ENCODE assay signal across 9 cellular contexts in genomic region chr9:33129886-33130284, GRCh38. TPM values are rescaled to one million over a fixed set of nuclear protein-coding genes. Genes with fewer than 3 reads are reported as not detected.
A peak's percentile ranks its signal among the peaks of the same experiment; 100 is the strongest.
DNase-seq lines count a peak whose midpoint lies in the region; ATAC-seq and TF ChIP-seq lines count a peak whose summit lies in the region.
"Had no signal": no experiment of that assay in that cellular context is flagged by ENCODE, and none has a peak within 500 bp of the region (broad histone marks: within the 10 kb centered on the region; RNA-seq: fewer than 3 reads in every experiment).

No MANE protein-coding gene starts in this region.

- 56 to 68% methylated on average over 5 of the region's 5 CpGs for WGBS in testis, 2 donors
- 53 to 72% (median 63%) methylated on average over 5 of the region's 5 CpGs for WGBS in ovary, 3 donors

- no peaks in the 10 kb centered on the region for H3K9me3 Mint-ChIP-seq in activated T-cell treated with anti-CD3 and anti-CD28 coated beads, Interleukin-2, amount 50 U/mL, for 24 hours

- H3K27ac Mint-ChIP-seq in activated T-cell treated with anti-CD3 and anti-CD28 coated beads, Interleukin-2, amount 50 U/mL, for 24 hours: peak overlapping the region; percentile 66

- H3K27me3 Mint-ChIP-seq in activated T-cell treated with anti-CD3 and anti-CD28 coated beads, Interleukin-2, amount 50 U/mL, for 24 hours: no peaks in the 10 kb centered on the region

- peak overlapping the region; percentile 56 to 82 for H3K27ac ChIP-seq in testis
- H3K27ac ChIP-seq in ovary: no peak overlapping the region

- no peak for TF ChIP-seq POLR2A in testis (IDR thresholded peaks at IDR 0.05)
- no peak for TF ChIP-seq POLR2A in ovary (IDR thresholded peaks at IDR 0.05)

- H3K4me3 ChIP-seq in testis: no peak overlapping the region
- H3K4me3 ChIP-seq in ovary: no peak overlapping the region
- H3K4me3 ChIP-seq: thyroid gland had no signal

- ATAC-seq in HG03432 (IDR thresholded peaks at IDR 0.05; ENCODE audit: unreplicated experiment) (peak; percentile 45), esophagus mucosa (peak; percentile 66)

- H3K36me3 Mint-ChIP-seq in activated T-cell treated with anti-CD3 and anti-CD28 coated beads, Interleukin-2, amount 50 U/mL, for 24 hours (ENCODE audit: low read depth): peaks cover 89% of the 10 kb centered on the region

- no peak for TF ChIP-seq EP300 in ovary (IDR thresholded peaks at IDR 0.05)

- H3K4me1 ChIP-seq in testis (peaks cover 64% of the 10 kb centered on the region), ovary (ENCODE audit: insufficient read depth) (peaks cover 5% of the 10 kb centered on the region)

- peaks cover 44% of the 10 kb centered on the region for H3K4me1 Mint-ChIP-seq in activated T-cell treated with anti-CD3 and anti-CD28 coated beads, Interleukin-2, amount 50 U/mL, for 24 hours (ENCODE audit: low read depth)

- intact Hi-C loops in testis (cut with DNase I; ENCODE audit: low total_unique reads) (no loop called here), ovary (cut with DNase I) (no loop called here)

- H3K4me3 Mint-ChIP-seq in activated T-cell treated with anti-CD3 and anti-CD28 coated beads, Interleukin-2, amount 50 U/mL, for 24 hours: no peak overlapping the region

- no peaks in the 10 kb centered on the region for H3K36me3 ChIP-seq in testis (ENCODE audit: low read depth, missing control alignments)
- no peaks in the 10 kb centered on the region for H3K36me3 ChIP-seq in ovary

- no peaks in the 10 kb centered on the region for H3K9me3 ChIP-seq in testis
- H3K9me3 ChIP-seq in ovary: no peaks in the 10 kb centered on the region
- H3K9me3 ChIP-seq: thyroid gland had no signal

- TF ChIP-seq CTCF in testis (IDR thresholded peaks at IDR 0.05): no peak
- no peak for TF ChIP-seq CTCF in ovary (IDR thresholded peaks at IDR 0.05)

- DNase-seq in activated T-cell treated with anti-CD3 and anti-CD28 coated beads, Interleukin-2, amount 50 U/mL, for 24 hours: no peak
- no peak for DNase-seq in activated T-cell treated with anti-CD3 and anti-CD28 coated beads, Interleukin-2, amount 50 U/mL, for 1 hour
- no peak for DNase-seq in testis
- no peak for DNase-seq in iPS-NIHi11 (ENCODE audit: low spot score)
- DNase-seq in ovary: no peak
- no peak for DNase-seq in NCI-H748 treated with DMSO at 0.1 percent for 48 hours (lab: John Stamatoyannopoulos, UW)
- DNase-seq: thyroid gland had no signal

- no peaks in the 10 kb centered on the region for H3K27me3 ChIP-seq in testis
- no peaks in the 10 kb centered on the region for H3K27me3 ChIP-seq in ovary
- H3K27me3 ChIP-seq: thyroid gland had no signal

RNA-seq across cellular contexts. Expression of gene B4GALT1, which starts 37.3 kb away (rescaled TPM):
- 50.9 TPM for total RNA-seq in esophagus mucosa
- 100 to 1,000 TPM; 192 to 212 TPM for total RNA-seq in testis
- polyA plus RNA-seq in testis (ENCODE audit: insufficient read depth, low read depth, low replicate concordance): 112 TPM
- total RNA-seq in ovary: 100 to 1,000 TPM in 3 of 7 donors, 10 to 100 TPM in 4; 77.9 to 226 (median 88.3) TPM
- 100 to 1,000 TPM in 1 of 2 donors, 10 to 100 TPM in 1; 35.8 to 120 TPM for polyA plus RNA-seq in ovary

RNA-seq across cellular contexts. Expression of gene SMU1, which starts 53.4 kb away (rescaled TPM):
- total RNA-seq in esophagus mucosa (11.4 TPM), testis (10 to 100 TPM; 16.2 to 16.3 TPM), ovary (10 to 100 TPM; 14.9 to 28.6 (median 25.6) TPM)
- polyA plus RNA-seq in testis (ENCODE audit: insufficient read depth, low read depth, low replicate concordance) (17.1 TPM), ovary (10 to 100 TPM; 12.2 to 22.3 TPM)

Comparison
In these comparisons a context has a peak if more than half of its experiments do, and no peak if none do; other contexts are left out.
1. H3K27ac ChIP-seq: peak in testis (2 of 2); none in ovary (0 of 2).